1 cellular context compared by ENCODE assay signal in genomic region chr17:61470530-61471136, GRCh38.
TF ChIP-seq lines count a peak whose summit lies in the region.

No MANE protein-coding gene starts in this region.

TF ChIP-seq in GM23338, 12 proteins besides CTCF, POLR2A, EP300 and RAD21 (continued from another document):
- TF ChIP-seq, protein P1, sequence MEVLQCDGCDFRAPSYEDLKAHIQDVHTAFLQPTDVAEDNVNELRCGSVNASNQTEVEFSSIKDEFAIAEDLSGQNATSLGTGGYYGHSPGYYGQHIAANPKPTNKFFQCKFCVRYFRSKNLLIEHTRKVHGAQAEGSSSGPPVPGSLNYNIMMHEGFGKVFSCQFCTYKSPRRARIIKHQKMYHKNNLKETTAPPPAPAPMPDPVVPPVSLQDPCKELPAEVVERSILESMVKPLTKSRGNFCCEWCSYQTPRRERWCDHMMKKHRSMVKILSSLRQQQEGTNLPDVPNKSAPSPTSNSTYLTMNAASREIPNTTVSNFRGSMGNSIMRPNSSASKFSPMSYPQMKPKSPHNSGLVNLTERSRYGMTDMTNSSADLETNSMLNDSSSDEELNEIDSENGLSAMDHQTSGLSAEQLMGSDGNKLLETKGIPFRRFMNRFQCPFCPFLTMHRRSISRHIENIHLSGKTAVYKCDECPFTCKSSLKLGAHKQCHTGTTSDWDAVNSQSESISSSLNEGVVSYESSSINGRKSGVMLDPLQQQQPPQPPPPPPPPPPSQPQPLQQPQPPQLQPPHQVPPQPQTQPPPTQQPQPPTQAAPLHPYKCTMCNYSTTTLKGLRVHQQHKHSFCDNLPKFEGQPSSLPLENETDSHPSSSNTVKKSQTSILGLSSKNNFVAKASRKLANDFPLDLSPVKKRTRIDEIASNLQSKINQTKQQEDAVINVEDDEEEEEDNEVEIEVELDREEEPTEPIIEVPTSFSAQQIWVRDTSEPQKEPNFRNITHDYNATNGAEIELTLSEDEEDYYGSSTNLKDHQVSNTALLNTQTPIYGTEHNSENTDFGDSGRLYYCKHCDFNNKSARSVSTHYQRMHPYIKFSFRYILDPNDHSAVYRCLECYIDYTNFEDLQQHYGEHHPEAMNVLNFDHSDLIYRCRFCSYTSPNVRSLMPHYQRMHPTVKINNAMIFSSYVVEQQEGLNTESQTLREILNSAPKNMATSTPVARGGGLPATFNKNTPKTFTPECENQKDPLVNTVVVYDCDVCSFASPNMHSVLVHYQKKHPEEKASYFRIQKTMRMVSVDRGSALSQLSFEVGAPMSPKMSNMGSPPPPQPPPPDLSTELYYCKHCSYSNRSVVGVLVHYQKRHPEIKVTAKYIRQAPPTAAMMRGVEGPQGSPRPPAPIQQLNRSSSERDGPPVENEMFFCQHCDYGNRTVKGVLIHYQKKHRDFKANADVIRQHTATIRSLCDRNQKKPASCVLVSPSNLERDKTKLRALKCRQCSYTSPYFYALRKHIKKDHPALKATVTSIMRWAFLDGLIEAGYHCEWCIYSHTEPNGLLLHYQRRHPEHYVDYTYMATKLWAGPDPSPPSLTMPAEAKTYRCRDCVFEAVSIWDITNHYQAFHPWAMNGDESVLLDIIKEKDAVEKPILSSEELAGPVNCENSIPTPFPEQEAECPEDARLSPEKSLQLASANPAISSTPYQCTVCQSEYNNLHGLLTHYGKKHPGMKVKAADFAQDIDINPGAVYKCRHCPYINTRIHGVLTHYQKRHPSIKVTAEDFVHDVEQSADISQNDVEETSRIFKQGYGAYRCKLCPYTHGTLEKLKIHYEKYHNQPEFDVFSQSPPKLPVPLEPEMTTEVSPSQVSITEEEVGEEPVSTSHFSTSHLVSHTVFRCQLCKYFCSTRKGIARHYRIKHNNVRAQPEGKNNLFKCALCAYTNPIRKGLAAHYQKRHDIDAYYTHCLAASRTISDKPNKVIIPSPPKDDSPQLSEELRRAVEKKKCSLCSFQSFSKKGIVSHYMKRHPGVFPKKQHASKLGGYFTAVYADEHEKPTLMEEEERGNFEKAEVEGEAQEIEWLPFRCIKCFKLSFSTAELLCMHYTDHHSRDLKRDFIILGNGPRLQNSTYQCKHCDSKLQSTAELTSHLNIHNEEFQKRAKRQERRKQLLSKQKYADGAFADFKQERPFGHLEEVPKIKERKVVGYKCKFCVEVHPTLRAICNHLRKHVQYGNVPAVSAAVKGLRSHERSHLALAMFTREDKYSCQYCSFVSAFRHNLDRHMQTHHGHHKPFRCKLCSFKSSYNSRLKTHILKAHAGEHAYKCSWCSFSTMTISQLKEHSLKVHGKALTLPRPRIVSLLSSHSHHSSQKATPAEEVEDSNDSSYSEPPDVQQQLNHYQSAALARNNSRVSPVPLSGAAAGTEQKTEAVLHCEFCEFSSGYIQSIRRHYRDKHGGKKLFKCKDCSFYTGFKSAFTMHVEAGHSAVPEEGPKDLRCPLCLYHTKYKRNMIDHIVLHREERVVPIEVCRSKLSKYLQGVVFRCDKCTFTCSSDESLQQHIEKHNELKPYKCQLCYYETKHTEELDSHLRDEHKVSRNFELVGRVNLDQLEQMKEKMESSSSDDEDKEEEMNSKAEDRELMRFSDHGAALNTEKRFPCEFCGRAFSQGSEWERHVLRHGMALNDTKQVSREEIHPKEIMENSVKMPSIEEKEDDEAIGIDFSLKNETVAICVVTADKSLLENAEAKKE (CRISPR knock-in tag; IDR thresholded peaks at IDR 0.05) = no peak
- no peak for TF ChIP-seq ZNF114 (CRISPR knock-in tag; IDR thresholded peaks at IDR 0.05)
- no peak for TF ChIP-seq EZH2 (IDR thresholded peaks at IDR 0.05; ENCODE audit: low read depth, unreplicated experiment)
- no peak for TF ChIP-seq POLR2AphosphoS5 (IDR thresholded peaks at IDR 0.05; ENCODE audit: low read depth)
- TF ChIP-seq ZNF331 (CRISPR knock-in tag; IDR thresholded peaks at IDR 0.05; ENCODE audit: low read depth) = no peak
